ENCODE assay signal across 16 cellular contexts in genomic region chr6:135464634-135465033, GRCh38. TPM values are rescaled to one million over a fixed set of nuclear protein-coding genes. Genes with fewer than 3 reads are reported as not detected.
A peak's percentile ranks its signal among the peaks of the same experiment; 100 is the strongest.
DNase-seq lines count a peak whose midpoint lies in the region; ATAC-seq and TF ChIP-seq lines count a peak whose summit lies in the region.
"Had no signal": no experiment of that assay in that cellular context is flagged by ENCODE, and none has a peak within 500 bp of the region (broad histone marks: within the 10 kb centered on the region; RNA-seq: fewer than 3 reads in every experiment).

No MANE protein-coding gene starts in this region.

- no peaks in the 10 kb centered on the region for H3K9me3 ChIP-seq in neural progenitor cell (ENCODE audit: low read depth)
- H3K9me3 ChIP-seq: BLaER1, Peyer's patch had no signal

- H3K36me3 Mint-ChIP-seq in neural progenitor cell = peaks cover 11% of the 10 kb centered on the region
- H3K36me3 Mint-ChIP-seq in activated T-cell treated with anti-CD3 and anti-CD28 coated beads, Interleukin-2, amount 50 U/mL, for 24 hours (ENCODE audit: low read depth) = peaks cover 78% of the 10 kb centered on the region

- H3K27me3 ChIP-seq in neural progenitor cell = no peaks in the 10 kb centered on the region
- H3K27me3 ChIP-seq: BLaER1, Peyer's patch had no signal

- TF ChIP-seq CTCF in neural progenitor cell (IDR thresholded peaks at IDR 0.05) = no peak

- no peak overlapping the region for H2AFZ ChIP-seq in neural progenitor cell (replicated peaks)
- H2AFZ ChIP-seq: parathyroid adenoma had no signal

- no peaks in the 10 kb centered on the region for H3K9me3 Mint-ChIP-seq in neural progenitor cell
- H3K9me3 Mint-ChIP-seq in activated T-cell treated with anti-CD3 and anti-CD28 coated beads, Interleukin-2, amount 50 U/mL, for 24 hours = no peaks in the 10 kb centered on the region
- H3K9me3 Mint-ChIP-seq: activated CD4-positive, alpha-beta T cell treated with anti-CD3 and anti-CD28 coated beads, Interleukin-2, amount 10 ng/mL, durations not matched to agents 7 days and 5 days; activated naive CD4-positive, alpha-beta T cell treated with anti-CD3 and anti-CD28 coated beads, Interleukin-2, amount 50 U/mL, for 24 hours; memory B cell had no signal

- DNase-seq in AG08396 (ENCODE audit: low spot score) (no peak), NOMO-1 treated with dmso at 0.1 percent for 144 hours (lab: John Stamatoyannopoulos, UW; ENCODE audit: unreplicated experiment) (no peak), neural progenitor cell (ENCODE audit: low spot score) (no peak)
- DNase-seq in activated T-cell treated with anti-CD3 and anti-CD28 coated beads, Interleukin-2, amount 50 U/mL, for 24 hours = no peak
- DNase-seq: activated CD4-positive, alpha-beta T cell treated with anti-CD3 and anti-CD28 coated beads, Interleukin-2, amount 10 ng/mL, durations not matched to agents 7 days and 5 days; NCI-H345; Peyer's patch; T-helper 1 cell had no signal

- H3K4me2 ChIP-seq in neural progenitor cell = no peak overlapping the region
- H3K4me2 ChIP-seq: BLaER1 had no signal

- no peaks in the 10 kb centered on the region for H3K36me3 ChIP-seq in neural progenitor cell

- no peak overlapping the region for H3K27ac Mint-ChIP-seq in neural progenitor cell
- H3K27ac Mint-ChIP-seq in activated T-cell treated with anti-CD3 and anti-CD28 coated beads, Interleukin-2, amount 50 U/mL, for 24 hours = no peak overlapping the region
- H3K27ac Mint-ChIP-seq: activated CD4-positive, alpha-beta T cell treated with anti-CD3 and anti-CD28 coated beads, Interleukin-2, amount 10 ng/mL, durations not matched to agents 7 days and 5 days; activated naive CD4-positive, alpha-beta T cell treated with anti-CD3 and anti-CD28 coated beads, Interleukin-2, amount 50 U/mL, for 24 hours; memory B cell had no signal

- no peak overlapping the region for H3K4me3 ChIP-seq in neural progenitor cell
- H3K4me3 ChIP-seq: BLaER1, Peyer's patch had no signal

- H3K4me1 ChIP-seq in neural progenitor cell = no peaks in the 10 kb centered on the region
- H3K4me1 ChIP-seq: BLaER1, parathyroid adenoma had no signal

- ATAC-seq in GM18502 (IDR thresholded peaks at IDR 0.05; ENCODE audit: poor library complexity, unreplicated experiment) = peak; percentile 85
- ATAC-seq in GM19468 (IDR thresholded peaks at IDR 0.05; ENCODE audit: extremely low read depth, unreplicated experiment) = peak; percentile 59
- peak; percentile 61 for ATAC-seq in HG02884 (IDR thresholded peaks at IDR 0.05; ENCODE audit: unreplicated experiment)
- peak; percentile 53 for ATAC-seq in HG03571 (IDR thresholded peaks at IDR 0.05; ENCODE audit: unreplicated experiment)

- H3K4me1 Mint-ChIP-seq in neural progenitor cell = no peaks in the 10 kb centered on the region
- peaks cover 4% of the 10 kb centered on the region for H3K4me1 Mint-ChIP-seq in activated T-cell treated with anti-CD3 and anti-CD28 coated beads, Interleukin-2, amount 50 U/mL, for 24 hours (ENCODE audit: low read depth)

- H3K79me2 ChIP-seq in neural progenitor cell (ENCODE audit: low read depth) = no peaks in the 10 kb centered on the region
- H3K79me2 ChIP-seq: parathyroid adenoma had no signal

- no peak overlapping the region for H3K27ac ChIP-seq in neural progenitor cell
- H3K27ac ChIP-seq: BLaER1, parathyroid adenoma, Peyer's patch had no signal

- H3K4me3 Mint-ChIP-seq in neural progenitor cell = no peak overlapping the region
- no peak overlapping the region for H3K4me3 Mint-ChIP-seq in activated T-cell treated with anti-CD3 and anti-CD28 coated beads, Interleukin-2, amount 50 U/mL, for 24 hours
- H3K4me3 Mint-ChIP-seq: activated CD4-positive, alpha-beta T cell treated with anti-CD3 and anti-CD28 coated beads, Interleukin-2, amount 10 ng/mL, durations not matched to agents 7 days and 5 days; activated naive CD4-positive, alpha-beta T cell treated with anti-CD3 and anti-CD28 coated beads, Interleukin-2, amount 50 U/mL, for 24 hours; memory B cell had no signal

- H3F3A ChIP-seq in neural progenitor cell (ENCODE audit: low read depth) = no peaks in the 10 kb centered on the region

- no peaks in the 10 kb centered on the region for H4K20me1 ChIP-seq in neural progenitor cell (ENCODE audit: low read depth)
- H4K20me1 ChIP-seq: BLaER1 had no signal

- no peak overlapping the region for H3K9ac ChIP-seq in neural progenitor cell
- H3K9ac ChIP-seq: BLaER1, parathyroid adenoma had no signal

- H3K27me3 Mint-ChIP-seq in neural progenitor cell (ENCODE audit: insufficient read depth, low read depth) = no peaks in the 10 kb centered on the region
- no peaks in the 10 kb centered on the region for H3K27me3 Mint-ChIP-seq in activated T-cell treated with anti-CD3 and anti-CD28 coated beads, Interleukin-2, amount 50 U/mL, for 24 hours
- H3K27me3 Mint-ChIP-seq: activated CD4-positive, alpha-beta T cell treated with anti-CD3 and anti-CD28 coated beads, Interleukin-2, amount 10 ng/mL, durations not matched to agents 7 days and 5 days; activated naive CD4-positive, alpha-beta T cell treated with anti-CD3 and anti-CD28 coated beads, Interleukin-2, amount 50 U/mL, for 24 hours; memory B cell had no signal

RNA-seq across cellular contexts. Expression of gene AHI1, which starts 32.9 kb away (rescaled TPM):
- total RNA-seq in neural progenitor cell (ENCODE audit: low replicate concordance) = 19.0 and 26.2 TPM in 2 replicates
